ENCODE assay signal across 9 cellular contexts in genomic region chr19:46901701-46902401, GRCh38. TPM values are rescaled to one million over a fixed set of nuclear protein-coding genes. Genes with fewer than 3 reads are reported as not detected.
DNase-seq lines count a peak whose midpoint lies in the region; ATAC-seq and TF ChIP-seq lines count a peak whose summit lies in the region.
"Had no signal": no experiment of that assay in that cellular context is flagged by ENCODE, and none has a peak within 500 bp of the region (broad histone marks: within the 10 kb centered on the region; RNA-seq: fewer than 3 reads in every experiment).

No MANE protein-coding gene starts in this region.

- H3K27ac ChIP-seq in epithelial cell of prostate (peak overlapping the region; percentile 91), psoas muscle (peak overlapping the region; percentile 60)

- H3K36me3 ChIP-seq in psoas muscle (ENCODE audit: insufficient read depth in 1 of 2, low read depth in 1 of 2) = no peaks in the 10 kb centered on the region

- intact Hi-C loops in psoas muscle (cut with DNase I) = loop anchor here (5.0 kb wide), 2 partner anchors 35 to 40 kb away; partner anchors contain the start of gene ARHGAP35 (in 1 of the 2)

- no peak for TF ChIP-seq CTCF in psoas muscle (IDR thresholded peaks at IDR 0.05)

- TF ChIP-seq POLR2A in erythroblast (IDR thresholded peaks at IDR 0.05; ENCODE audit: low read length) = no peak

- peaks cover 55% of the 10 kb centered on the region for H3K4me1 ChIP-seq in psoas muscle

- DNase-seq in Caki2 (ENCODE audit: low read depth) (peak; percentile 49), NCI-H2227 treated with DMSO at 0.1 percent for 48 hours (lab: John Stamatoyannopoulos, UW) (peak; percentile 55), epithelial cell of prostate (ENCODE audit: low read depth, low spot score) (no peak), psoas muscle (no peak), erythroblast (lab: John Stamatoyannopoulos, UW) (no peak), OCI-M1 (lab: John Stamatoyannopoulos, UW) (no peak), middle frontal gyrus (ENCODE audit: extremely low spot score, low spot score) (no peak)
- DNase-seq: NCI-H748 treated with DMSO at 0.1 percent for 48 hours had no signal

- in situ Hi-C loops in Caki2 (cut with HindIII; ENCODE audit: low pct_unique_long_range_greater_than_20kb, low sequenced_read_pairs) = no loop called here

- no peaks in the 10 kb centered on the region for H3K27me3 ChIP-seq in psoas muscle (ENCODE audit: insufficient read depth in 3 of 3, low read length in 2 of 3)

- no peak overlapping the region for H3K4me3 ChIP-seq in psoas muscle

- ATAC-seq in psoas muscle (no peak), HG02970 (IDR thresholded peaks at IDR 0.05; ENCODE audit: low FRiP score, unreplicated experiment) (no peak)

- H3K9me3 ChIP-seq in psoas muscle = no peaks in the 10 kb centered on the region

RNA-seq across cellular contexts. Expression of gene ARHGAP35, which starts 41.1 kb away (rescaled TPM):
- total RNA-seq in Caki2 (2014; rRNA removed; shearing (Covaris generic); ENCODE audit: low replicate concordance) = 15.6 and 19.5 TPM in 2 replicates
- total RNA-seq in psoas muscle = 10 to 100 TPM; 26.0 to 44.9 (median 32.2) TPM
- 10 to 100 TPM in 2 of 3 donors, 1 to 10 TPM in 1; 10.0 to 50.6 (median 15.5) TPM for polyA plus RNA-seq in psoas muscle

RNA-seq across cellular contexts. Expression of gene AP2S1, which starts 51.2 kb away (rescaled TPM):
- 291 and 329 TPM in 2 replicates for total RNA-seq in Caki2 (2014; rRNA removed; shearing (Covaris generic); ENCODE audit: low replicate concordance)
- total RNA-seq in psoas muscle = 10 to 100 TPM; 72.5 to 87.4 (median 85.9) TPM
- 100 to 1,000 TPM in 1 of 3 donors, 10 to 100 TPM in 2; 63.0 to 121 (median 97.2) TPM for polyA plus RNA-seq in psoas muscle

Comparison
In these comparisons a context has a peak if more than half of its experiments do, and no peak if none do; other contexts are left out.
1. DNase-seq: peak in Caki2 (single experiment) and NCI-H2227 treated with DMSO at 0.1 percent for 48 hours (single experiment); none in epithelial cell of prostate (single experiment), psoas muscle (0 of 2), erythroblast (0 of 2), OCI-M1 (single experiment) and middle frontal gyrus (single experiment).